Comparison of ENCODE assay signal across 23 cellular contexts in the genomic region with DNA sequence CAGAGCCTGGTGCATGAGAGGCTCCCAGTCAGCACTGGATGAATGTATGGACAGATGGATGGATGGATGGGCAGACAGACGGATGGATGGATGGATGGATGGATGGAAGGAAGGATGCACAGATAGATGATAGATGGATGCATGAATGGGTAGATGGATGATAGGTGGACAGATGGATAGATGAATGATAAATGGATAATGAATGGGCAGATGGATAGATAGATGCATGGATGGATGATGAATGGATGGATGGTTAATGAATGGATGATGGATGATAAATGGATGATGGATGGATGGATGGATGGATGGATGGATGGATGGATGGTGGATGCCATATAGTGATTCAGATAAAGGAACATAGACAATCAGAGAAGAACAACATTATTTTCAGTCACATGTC.
"Had no signal": no experiment of that assay in that cellular context is flagged by ENCODE, and none has a peak within 500 bp of the region (broad histone marks: within the 10 kb centered on the region; RNA-seq: fewer than 3 reads in every experiment).

No MANE protein-coding gene starts in this region.

- H3K9me3 ChIP-seq: colonic mucosa had no signal

- FAIRE-seq: endometrium, islet of Langerhans had no signal

- H3K27ac ChIP-seq: colonic mucosa, esophagus squamous epithelium, gastrocnemius medialis, heart right ventricle, left lung, lower lobe of right lung had no signal

- H3K27me3 ChIP-seq: colonic mucosa, gastrocnemius medialis had no signal

- H3K36me3 ChIP-seq: colonic mucosa, esophagus squamous epithelium, gastrocnemius medialis, heart right ventricle, left lung, lower lobe of right lung had no signal

- H3K4me3 ChIP-seq: colonic mucosa, esophagus squamous epithelium, gastrocnemius medialis, heart right ventricle, left lung, lower lobe of right lung, mucosa of descending colon had no signal

- H3K4me1 ChIP-seq: colonic mucosa, esophagus squamous epithelium, gastrocnemius medialis, heart right ventricle, lower lobe of right lung had no signal

- DNase-seq: colonic mucosa; cortex of kidney; effector CD8-positive, alpha-beta T cell; effector memory CD8-positive, alpha-beta T cell; endodermal cell; erythroblast; esophagus squamous epithelium; foreskin fibroblast; foreskin melanocyte; gastrocnemius medialis; glutamatergic neuron; head of caudate nucleus; heart right ventricle; hippocampal formation; left cardiac atrium; left lung; left ventricle myocardium superior; lower lobe of right lung; mesenchymal stem cell; mucosa of descending colon; naive B cell had no signal
